In genomic region chr6:3159805-3160781, GRCh38 we compare ENCODE assay signal across 7 cellular contexts. TPM values are rescaled to one million over a fixed set of nuclear protein-coding genes. Genes with fewer than 3 reads are reported as not detected.
DNase-seq lines count a peak whose midpoint lies in the region; ATAC-seq and TF ChIP-seq lines count a peak whose summit lies in the region.

No MANE protein-coding gene starts in this region.

- peak overlapping the region; percentile 42 for H3K4me3 Mint-ChIP-seq in progenitor cell of endocrine pancreas (ENCODE audit: low read depth)

- DNase-seq in NCI-H2081 (lab: John Stamatoyannopoulos, UW) = peak; percentile 70 to 78
- peak; percentile 68 to 77 for DNase-seq in activated CD4-positive, alpha-beta T cell treated with anti-CD3 and anti-CD28 coated beads for 4 hours
- peak; percentile 57 for DNase-seq in effector CD8-positive, alpha-beta T cell (lab: John Stamatoyannopoulos, UW)
- no peak for DNase-seq in progenitor cell of endocrine pancreas (ENCODE audit: low spot score, unreplicated experiment)
- DNase-seq in DMS79 treated with DMSO at 0.1 percent for 48 hours (lab: John Stamatoyannopoulos, UW) = no peak

- ATAC-seq in GM19035 (IDR thresholded peaks at IDR 0.05; ENCODE audit: unreplicated experiment) = no peak
- ATAC-seq in HG03457 (IDR thresholded peaks at IDR 0.05; ENCODE audit: unreplicated experiment) = no peak

- H3K9me3 Mint-ChIP-seq in progenitor cell of endocrine pancreas (ENCODE audit: low read depth) = no peaks in the 10 kb centered on the region

- H3K36me3 Mint-ChIP-seq in progenitor cell of endocrine pancreas (ENCODE audit: insufficient read depth) = no peaks in the 10 kb centered on the region

- H3K27ac Mint-ChIP-seq in progenitor cell of endocrine pancreas = no peak overlapping the region

- H3K4me1 Mint-ChIP-seq in progenitor cell of endocrine pancreas (ENCODE audit: low read depth) = peaks cover 16% of the 10 kb centered on the region

- H3K27me3 Mint-ChIP-seq in progenitor cell of endocrine pancreas = peaks cover 52% of the 10 kb centered on the region

- TF ChIP-seq CTCF in progenitor cell of endocrine pancreas (IDR thresholded peaks at IDR 0.05; ENCODE audit: unreplicated experiment) = no peak

RNA-seq across cellular contexts. Expression of gene TUBB2A, which starts 2.7 kb away (rescaled TPM):
- 31.9 and 37.1 TPM in 2 replicates for total RNA-seq in progenitor cell of endocrine pancreas

RNA-seq across cellular contexts. Expression of gene BPHL, which starts 41.6 kb away (rescaled TPM):
- 68.4 and 69.7 TPM in 2 replicates for total RNA-seq in progenitor cell of endocrine pancreas

Comparison
In these comparisons a context has a peak if more than half of its experiments do, and no peak if none do; other contexts are left out.
1. DNase-seq: peak in NCI-H2081 (2 of 2), activated CD4-positive, alpha-beta T cell treated with anti-CD3 and anti-CD28 coated beads for 4 hours (2 of 2) and effector CD8-positive, alpha-beta T cell (single experiment); none in progenitor cell of endocrine pancreas (single experiment) and DMS79 treated with DMSO at 0.1 percent for 48 hours (single experiment).